Comparison of ENCODE assay signal across 8 cellular contexts in genomic region chr7:137935849-137936508, GRCh38.
A peak's percentile ranks its signal among the peaks of the same experiment; 100 is the strongest.
DNase-seq lines count a peak whose midpoint lies in the region; ATAC-seq and TF ChIP-seq lines count a peak whose summit lies in the region.

No MANE protein-coding gene starts in this region.

- H3K27me3 ChIP-seq in suprapubic skin = no peaks in the 10 kb centered on the region

- WGBS in suprapubic skin = 67% methylated on average over 8 of the region's 8 CpGs

- H3K9me3 ChIP-seq in suprapubic skin = no peaks in the 10 kb centered on the region

- H3K4me3 ChIP-seq in suprapubic skin = peak overlapping the region; percentile 26

- peak overlapping the region; percentile 89 for H3K4me3 Mint-ChIP-seq in activated CD4-positive, alpha-beta T cell treated with anti-CD3 and anti-CD28 coated beads, Interleukin-2, amount 10 ng/mL, durations not matched to agents 24 days and 14 days

- DNase-seq in activated CD4-positive, alpha-beta T cell treated with anti-CD3 and anti-CD28 coated beads, Interleukin-2, amount 10 ng/mL, durations not matched to agents 24 days and 14 days = peak; percentile 65
- DNase-seq in activated CD4-positive, alpha-beta T cell treated with anti-CD3 and anti-CD28 coated beads for 4 hours = no peak
- DNase-seq in SKM-1 (lab: John Stamatoyannopoulos, UW; ENCODE audit: unreplicated experiment) = peak; percentile 86
- no peak for DNase-seq in left ventricle myocardium superior
- no peak for DNase-seq in suprapubic skin (ENCODE audit: low spot score in 2 of 2)
- no peak for DNase-seq in activated CD4-positive, alpha-beta T cell treated with anti-CD3 and anti-CD28 coated beads for 1 hour
- no peak for DNase-seq in glomerular visceral epithelial cell (ENCODE audit: extremely low spot score)

- TF ChIP-seq POLR2A in suprapubic skin (IDR thresholded peaks at IDR 0.05) = no peak

- H3K4me1 Mint-ChIP-seq in activated CD4-positive, alpha-beta T cell treated with anti-CD3 and anti-CD28 coated beads, Interleukin-2, amount 10 ng/mL, durations not matched to agents 24 days and 14 days = peaks cover 39% of the 10 kb centered on the region

- H3K4me1 ChIP-seq in suprapubic skin = peaks cover 59% of the 10 kb centered on the region

- peak overlapping the region; percentile 19 for H3K27ac ChIP-seq in suprapubic skin

- peaks cover 10% of the 10 kb centered on the region for H3K36me3 Mint-ChIP-seq in activated CD4-positive, alpha-beta T cell treated with anti-CD3 and anti-CD28 coated beads, Interleukin-2, amount 10 ng/mL, durations not matched to agents 24 days and 14 days (ENCODE audit: low read depth)

- ATAC-seq in left ventricle myocardium superior = peak; percentile 25
- no peak for ATAC-seq in GM21529 (IDR thresholded peaks at IDR 0.05; ENCODE audit: unreplicated experiment)

- no peak for TF ChIP-seq CTCF in suprapubic skin (IDR thresholded peaks at IDR 0.05)

- no peaks in the 10 kb centered on the region for H3K9me3 Mint-ChIP-seq in activated CD4-positive, alpha-beta T cell treated with anti-CD3 and anti-CD28 coated beads, Interleukin-2, amount 10 ng/mL, durations not matched to agents 24 days and 14 days

- H3K27ac Mint-ChIP-seq in activated CD4-positive, alpha-beta T cell treated with anti-CD3 and anti-CD28 coated beads, Interleukin-2, amount 10 ng/mL, durations not matched to agents 24 days and 14 days = peak overlapping the region; percentile 93

- intact Hi-C loops in activated CD4-positive, alpha-beta T cell treated with anti-CD3 and anti-CD28 coated beads, Interleukin-2, amount 10 ng/mL, durations not matched to agents 24 days and 14 days (cut with micrococcal nuclease) = loop anchor here (2.0 kb wide), 2 partner anchors 57 to 67 kb away; partner anchors contain the start of gene CREB3L2
- intact Hi-C loops in left ventricle myocardium superior (cut with micrococcal nuclease) = no loop called here

- H3K27me3 Mint-ChIP-seq in activated CD4-positive, alpha-beta T cell treated with anti-CD3 and anti-CD28 coated beads, Interleukin-2, amount 10 ng/mL, durations not matched to agents 24 days and 14 days = no peaks in the 10 kb centered on the region

- no peaks in the 10 kb centered on the region for H3K36me3 ChIP-seq in suprapubic skin

- TF ChIP-seq EP300 in suprapubic skin (IDR thresholded peaks at IDR 0.05) = no peak

Comparison
In these comparisons a context has a peak if more than half of its experiments do, and no peak if none do; other contexts are left out.
1. DNase-seq: peak in activated CD4-positive, alpha-beta T cell treated with anti-CD3 and anti-CD28 coated beads, Interleukin-2, amount 10 ng/mL, durations not matched to agents 24 days and 14 days (single experiment) and SKM-1 (single experiment); none in activated CD4-positive, alpha-beta T cell treated with anti-CD3 and anti-CD28 coated beads for 4 hours (0 of 2), left ventricle myocardium superior (single experiment), suprapubic skin (0 of 2), activated CD4-positive, alpha-beta T cell treated with anti-CD3 and anti-CD28 coated beads for 1 hour (single experiment) and glomerular visceral epithelial cell (single experiment).